In the genomic region with DNA sequence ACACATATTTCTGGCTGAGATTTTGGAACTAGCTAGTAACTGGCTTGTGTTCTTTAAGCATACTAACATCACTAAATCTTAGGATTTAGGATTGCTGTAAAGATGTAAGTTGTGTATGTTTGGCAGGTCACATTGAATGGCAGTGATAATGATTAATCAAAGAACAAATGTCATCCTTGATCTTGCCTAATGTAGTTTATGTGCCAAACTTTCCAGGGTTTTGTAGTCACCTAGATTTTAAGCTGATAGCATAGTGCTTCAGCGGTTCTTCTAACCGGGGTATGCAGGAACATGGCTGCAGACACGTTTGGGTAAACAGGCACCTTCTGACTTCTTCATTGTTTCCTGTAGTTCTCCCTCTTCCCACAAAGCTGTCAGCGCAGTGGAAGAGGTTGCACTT, we compare ENCODE assay signal across 1 cellular context.
TF ChIP-seq lines count a peak whose summit lies in the region.

No MANE protein-coding gene starts in this region.

TF ChIP-seq in K562, 482 proteins besides CTCF, POLR2A, EP300 and RAD21:
- no peak for TF ChIP-seq RCOR1 (IDR thresholded peaks at IDR 0.05; ENCODE audit: borderline replicate concordance in 1 of 2, low read depth in 2 of 2, low read length in 2 of 2)
